ENCODE assay signal across 23 cellular contexts in the genomic region with DNA sequence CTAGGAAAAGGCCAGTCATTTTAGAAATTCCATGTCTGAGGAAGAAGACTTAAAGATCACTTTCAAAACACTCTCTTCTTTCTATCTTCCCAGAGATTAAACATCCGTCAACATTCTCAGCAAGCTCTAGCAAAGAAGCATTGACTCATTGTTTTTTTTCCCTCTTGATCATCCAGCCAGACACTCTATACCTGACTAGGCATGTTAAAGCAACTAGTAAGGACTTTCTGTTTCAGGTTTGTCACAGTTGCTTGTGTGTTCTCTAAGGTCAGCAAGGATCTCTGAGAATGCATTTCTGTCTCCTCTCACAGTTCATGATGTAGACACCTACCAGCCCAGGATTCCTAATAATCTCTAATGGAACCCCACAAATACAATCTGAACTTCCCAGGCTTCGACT.
DNase-seq lines count a peak whose midpoint lies in the region; ATAC-seq, FAIRE-seq and TF ChIP-seq lines count a peak whose summit lies in the region.
"Had no signal": no experiment of that assay in that cellular context is flagged by ENCODE, and none has a peak within 500 bp of the region (broad histone marks: within the 10 kb centered on the region; RNA-seq: fewer than 3 reads in every experiment).

No MANE protein-coding gene starts in this region.

- no peak for TF ChIP-seq RAD21 in A549 (conservative IDR thresholded peaks at IDR 0.05 in 1 of 2, IDR thresholded peaks at IDR 0.05 in 1 of 2)

- H3K27me3 ChIP-seq in astrocyte (ENCODE audit: insufficient read depth, low read length) (no peaks in the 10 kb centered on the region), foreskin keratinocyte (no peaks in the 10 kb centered on the region)

- H3K9me3 Mint-ChIP-seq in astrocyte (ENCODE audit: unreplicated experiment) = no peaks in the 10 kb centered on the region
- peaks cover 10% of the 10 kb centered on the region for H3K9me3 Mint-ChIP-seq in activated CD4-positive, alpha-beta memory T cell treated with anti-CD3 and anti-CD28 coated beads for 36 hours
- H3K9me3 Mint-ChIP-seq: HFFc6 had no signal

- intact Hi-C loops in activated CD4-positive, alpha-beta memory T cell treated with anti-CD3 and anti-CD28 coated beads for 36 hours (cut with micrococcal nuclease) = no loop called here

- H3K4me3 ChIP-seq in A549 (no peak overlapping the region), astrocyte (ENCODE audit: insufficient read depth, low read depth, low read length) (no peak overlapping the region)
- H3K4me3 ChIP-seq: GM12878 had no signal

- ATAC-seq in A549 = no peak
- peak; percentile 93 for ATAC-seq in foreskin keratinocyte
- no peak for ATAC-seq in HG03097 (IDR thresholded peaks at IDR 0.05; ENCODE audit: low FRiP score, unreplicated experiment)
- ATAC-seq: GM12878 had no signal

- POLR2A ChIA-PET in A549 (lab: Yijun Ruan, JAX) = no interaction called here
- POLR2A ChIA-PET in activated CD4-positive, alpha-beta memory T cell treated with anti-CD3 and anti-CD28 coated beads for 36 hours (lab: Charles Lee) = no interaction called here

- no peaks in the 10 kb centered on the region for H3K36me3 Mint-ChIP-seq in astrocyte (ENCODE audit: low read depth, unreplicated experiment)
- H3K36me3 Mint-ChIP-seq in activated CD4-positive, alpha-beta memory T cell treated with anti-CD3 and anti-CD28 coated beads for 36 hours = no peaks in the 10 kb centered on the region
- H3K36me3 Mint-ChIP-seq: CD14-positive monocyte had no signal

- H3K36me3 ChIP-seq in astrocyte (ENCODE audit: insufficient read depth, low read length) = no peaks in the 10 kb centered on the region

- no peak for TF ChIP-seq POLR2A in A549 (IDR thresholded peaks at IDR 0.05; ENCODE audit: low read length)

- H3K9me3 ChIP-seq in A549 (no peaks in the 10 kb centered on the region), astrocyte (ENCODE audit: insufficient read depth, low read depth, low read length) (no peaks in the 10 kb centered on the region)

- H4K20me1 ChIP-seq in astrocyte (ENCODE audit: insufficient read depth, low read length) = no peaks in the 10 kb centered on the region

- H2AFZ ChIP-seq in astrocyte (ENCODE audit: low read depth, low read length) = no peak overlapping the region

- CTCF ChIA-PET in A549 (lab: Yijun Ruan, JAX) = no interaction called here
- CTCF ChIA-PET in activated CD4-positive, alpha-beta memory T cell treated with anti-CD3 and anti-CD28 coated beads for 36 hours (lab: Charles Lee) = no interaction called here

- FAIRE-seq in A549 (lab: Jason Lieb, UNC) (peak; percentile 32), astrocyte (lab: Jason Lieb, UNC) (peak; percentile 96)
- FAIRE-seq: D721Med, GM12878, RCC 7860 had no signal

- no peak for TF ChIP-seq EP300 in A549 (IDR thresholded peaks at IDR 0.05)

- H3K79me2 ChIP-seq in astrocyte (ENCODE audit: insufficient read depth, low read length) = no peaks in the 10 kb centered on the region

- H3K4me2 ChIP-seq in A549 (no peak overlapping the region), astrocyte (ENCODE audit: low read length) (no peak overlapping the region)

- H3K27ac ChIP-seq in A549 (no peak overlapping the region), astrocyte (ENCODE audit: low read depth, low read length) (no peak overlapping the region), foreskin keratinocyte (peak overlapping the region; percentile 75)

- no peak overlapping the region for H3K4me3 Mint-ChIP-seq in astrocyte (ENCODE audit: unreplicated experiment)
- no peak overlapping the region for H3K4me3 Mint-ChIP-seq in activated CD4-positive, alpha-beta memory T cell treated with anti-CD3 and anti-CD28 coated beads for 36 hours
- H3K4me3 Mint-ChIP-seq: B cell, CD14-positive monocyte, HFFc6 had no signal

- no peak overlapping the region for H3K9ac ChIP-seq in astrocyte (ENCODE audit: low read length)

- 11% methylated on average over 2 of the region's 2 CpGs for WGBS in A549 (ENCODE audit: missing lambda C conversion rate)

- no peak overlapping the region for H3K27ac Mint-ChIP-seq in astrocyte (ENCODE audit: unreplicated experiment)
- no peak overlapping the region for H3K27ac Mint-ChIP-seq in activated CD4-positive, alpha-beta memory T cell treated with anti-CD3 and anti-CD28 coated beads for 36 hours
- H3K27ac Mint-ChIP-seq: B cell, CD14-positive monocyte, HFFc6 had no signal

- H3K4me1 Mint-ChIP-seq in astrocyte (ENCODE audit: low read depth, unreplicated experiment) = peaks cover 6% of the 10 kb centered on the region
- no peaks in the 10 kb centered on the region for H3K4me1 Mint-ChIP-seq in activated CD4-positive, alpha-beta memory T cell treated with anti-CD3 and anti-CD28 coated beads for 36 hours (ENCODE audit: low read depth)
- H3K4me1 Mint-ChIP-seq: B cell, CD14-positive monocyte had no signal

- H3K4me1 ChIP-seq in A549 = no peaks in the 10 kb centered on the region
- H3K4me1 ChIP-seq in astrocyte (ENCODE audit: insufficient read depth, low read length) = no peaks in the 10 kb centered on the region
- peaks cover 6% of the 10 kb centered on the region for H3K4me1 ChIP-seq in foreskin keratinocyte

- DNase-seq in A549 (ENCODE audit: low read depth in 1 of 2, low spot score in 1 of 2) (no peak), HT1080 (ENCODE audit: low read depth) (peak; percentile 3), astrocyte (ENCODE audit: low read depth) (no peak), foreskin keratinocyte (peak; percentile 71 to 83), ecto neural progenitor cell (ENCODE audit: low spot score) (no peak), mesenteric fat pad (ENCODE audit: low spot score) (no peak)
- no peak for DNase-seq in activated CD4-positive, alpha-beta memory T cell treated with anti-CD3 and anti-CD28 coated beads for 36 hours
- DNase-seq: DMS79 treated with DMSO at 0.1 percent for 48 hours, H7, HFFc6, KBM-7, NCI-H1694 treated with DMSO at 0.1 percent for 48 hours, NCI-H2081 treated with DMSO at 0.1 percent for 48 hours, NCI-H2171 treated with DMSO at 0.1 percent for 48 hours, NCI-H524 treated with DMSO at 0.1 percent for 48 hours, NCI-H82, Right ventricle myocardium superior had no signal

- H3K27me3 Mint-ChIP-seq in astrocyte (ENCODE audit: low read depth, unreplicated experiment) = no peaks in the 10 kb centered on the region
- H3K27me3 Mint-ChIP-seq in activated CD4-positive, alpha-beta memory T cell treated with anti-CD3 and anti-CD28 coated beads for 36 hours = no peaks in the 10 kb centered on the region
- H3K27me3 Mint-ChIP-seq: B cell had no signal

- TF ChIP-seq CTCF in A549 (IDR thresholded peaks at IDR 0.05) = no peak
- TF ChIP-seq CTCF in astrocyte (IDR thresholded peaks at IDR 0.05; ENCODE audit: insufficient read depth, low read depth, low read length) = no peak
- no peak for TF ChIP-seq CTCF in foreskin keratinocyte (conservative IDR thresholded peaks at IDR 0.05)

TF ChIP-seq in A549, 52 proteins besides CTCF, POLR2A, EP300 and RAD21 (continues in another document):
- TF ChIP-seq, protein P1, sequence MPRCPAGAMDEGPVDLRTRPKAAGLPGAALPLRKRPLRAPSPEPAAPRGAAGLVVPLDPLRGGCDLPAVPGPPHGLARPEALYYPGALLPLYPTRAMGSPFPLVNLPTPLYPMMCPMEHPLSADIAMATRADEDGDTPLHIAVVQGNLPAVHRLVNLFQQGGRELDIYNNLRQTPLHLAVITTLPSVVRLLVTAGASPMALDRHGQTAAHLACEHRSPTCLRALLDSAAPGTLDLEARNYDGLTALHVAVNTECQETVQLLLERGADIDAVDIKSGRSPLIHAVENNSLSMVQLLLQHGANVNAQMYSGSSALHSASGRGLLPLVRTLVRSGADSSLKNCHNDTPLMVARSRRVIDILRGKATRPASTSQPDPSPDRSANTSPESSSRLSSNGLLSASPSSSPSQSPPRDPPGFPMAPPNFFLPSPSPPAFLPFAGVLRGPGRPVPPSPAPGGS (IDR thresholded peaks at IDR 0.05) = no peak
- no peak for TF ChIP-seq MAX (IDR thresholded peaks at IDR 0.05)
- TF ChIP-seq ESRRA (IDR thresholded peaks at IDR 0.05; ENCODE audit: borderline replicate concordance, low read length) = no peak
- no peak for TF ChIP-seq FOSL2 (IDR thresholded peaks at IDR 0.05)
- TF ChIP-seq FOSL2 (CRISPR knock-in tag; IDR thresholded peaks at IDR 0.05) = no peak
- no peak for TF ChIP-seq CEBPB (IDR thresholded peaks at IDR 0.05)
- TF ChIP-seq KDM5A (IDR thresholded peaks at IDR 0.05) = no peak
- no peak for TF ChIP-seq ZC3H11A (IDR thresholded peaks at IDR 0.05)
- no peak for TF ChIP-seq BHLHE40 (IDR thresholded peaks at IDR 0.05; ENCODE audit: low read depth, low read length)
- TF ChIP-seq MAZ (IDR thresholded peaks at IDR 0.05; ENCODE audit: borderline replicate concordance, low read depth, low read length) = no peak
- TF ChIP-seq EHF (CRISPR knock-in tag; IDR thresholded peaks at IDR 0.05) = no peak
- no peak for TF ChIP-seq EHMT2 (IDR thresholded peaks at IDR 0.05; ENCODE audit: low read depth)
- TF ChIP-seq ELK1 (IDR thresholded peaks at IDR 0.05; ENCODE audit: low read depth, low read length) = no peak
- no peak for TF ChIP-seq HDAC2 (IDR thresholded peaks at IDR 0.05)

Comparison
In these comparisons a context has a peak if more than half of its experiments do, and no peak if none do; other contexts are left out.
1. DNase-seq: peak in HT1080 (single experiment) and foreskin keratinocyte (2 of 2); none in A549 (0 of 2), astrocyte (single experiment), ecto neural progenitor cell (single experiment), activated CD4-positive, alpha-beta memory T cell treated with anti-CD3 and anti-CD28 coated beads for 36 hours (single experiment) and mesenteric fat pad (single experiment).